ENCODE assay signal across 8 cellular contexts in the genomic region with DNA sequence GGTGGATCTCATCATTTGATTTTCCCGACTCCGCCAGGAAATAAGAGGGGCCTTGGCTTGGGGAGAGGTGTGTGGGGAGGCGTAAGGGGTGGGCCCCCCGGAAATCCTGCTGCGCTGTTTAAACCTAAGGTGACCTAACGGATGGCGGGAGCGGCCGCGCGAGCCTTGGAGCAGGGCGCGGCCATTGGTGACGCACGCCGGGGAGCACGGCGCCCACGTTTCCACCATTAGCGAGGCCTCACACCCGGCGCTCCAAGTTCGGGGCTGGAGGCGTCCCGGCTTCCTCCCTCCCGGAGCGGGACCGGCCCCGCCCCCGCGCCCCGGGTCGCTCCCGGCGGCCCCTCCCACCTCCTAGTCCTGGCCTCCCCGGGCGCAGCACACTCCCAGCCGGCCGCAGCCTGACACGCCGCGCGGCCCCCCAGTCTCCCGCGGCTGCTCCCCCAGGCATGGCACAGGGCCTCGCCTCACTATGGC. TPM values are rescaled to one million over a fixed set of nuclear protein-coding genes. Genes with fewer than 3 reads are reported as not detected.
DNase-seq lines count a peak whose midpoint lies in the region; ATAC-seq and TF ChIP-seq lines count a peak whose summit lies in the region.

A gene (plus strand): TSS at position 354 of the 474 bp plus-strand sequence. CDS start 116 bp downstream, at position 470.

- H3K4me3 ChIP-seq in AG04450 (ENCODE audit: low read depth, low read length), result peak within 1 kb of the TSS; percentile 66
- peak within 1 kb of the TSS; percentile 32 for H3K4me3 ChIP-seq in lower leg skin (ENCODE audit: low read depth, poor library complexity, severe bottlenecking)

- no peaks in the 10 kb centered on the region for H3K27me3 ChIP-seq in AG04450 (ENCODE audit: control insufficient read depth, insufficient read depth, low read length)

- POLR2A ChIA-PET in AG04450 (lab: Yijun Ruan, JAX), result no interaction called here

- ATAC-seq in GM18907 (IDR thresholded peaks at IDR 0.05; ENCODE audit: unreplicated experiment) (peak; percentile 78), HG03135 (IDR thresholded peaks at IDR 0.05; ENCODE audit: unreplicated experiment) (peak; percentile 51)

- no peak for TF ChIP-seq CTCF in AG04450 (IDR thresholded peaks at IDR 0.05; ENCODE audit: low read depth, low read length)
- TF ChIP-seq CTCF in lower leg skin (IDR thresholded peaks at IDR 0.05), result no peak

- no peaks in the 10 kb centered on the region for H3K9me3 ChIP-seq in AG04450 (ENCODE audit: control insufficient read depth, insufficient read depth, low read length)

- CTCF ChIA-PET in AG04450 (lab: Charles Lee), result no interaction called here

- DNase-seq in AG04450 (ENCODE audit: low read depth, low spot score) (peak; percentile 26), NCI-H460 (ENCODE audit: extremely low read depth, low read depth) (peak; percentile 71), dermis microvascular lymphatic vessel endothelial cell (ENCODE audit: low read depth in 2 of 2) (peak in 1 of 2 donors; percentile 71), lower leg skin (ENCODE audit: low spot score in 2 of 2) (peak; percentile 49 to 93)
- DNase-seq in activated CD4-positive, alpha-beta T cell treated with anti-CD3 and anti-CD28 coated beads, Interleukin-2, amount 50 U/mL, for 1 hour, result peak; percentile 31
- DNase-seq in stimulated activated CD4-positive, alpha-beta T cell treated with anti-CD3 and anti-CD28 coated beads, Interleukin-4, amount 100 ng/mL, for 4 hours, result peak; percentile 63 to 68

- no peak for TF ChIP-seq POLR2A in lower leg skin (IDR thresholded peaks at IDR 0.05)

- intact Hi-C loops in lower leg skin (cut with DNase I; ENCODE audit: low total_unique reads), result no loop called here

- WGBS in lower leg skin, 2 donors, result 2 to 52% methylated on average over 18 to 19 of the region's 46 CpGs

- H3K27ac ChIP-seq in AG04450 (ENCODE audit: low read depth, low read length), result peak within 1 kb of the TSS; percentile 80

RNA-seq across cellular contexts. Expression of the gene that starts here (rescaled TPM):
- 131 and 175 TPM in 2 replicates for polyA plus RNA-seq in AG04450 (2011; rRNA removed)
- polyA minus RNA-seq in AG04450 (2011; rRNA and poly(A)+ RNA removed), result 78.8 and 117 TPM in 2 replicates
- 198 and 216 TPM in 2 replicates for total RNA-seq in NCI-H460 (2014; rRNA removed; shearing (Covaris generic))
- polyA plus RNA-seq in NCI-H460 (2014; cell fraction: nucleus; rRNA removed), result 113 and 146 TPM in 2 replicates
- total RNA-seq in dermis microvascular lymphatic vessel endothelial cell (117 and 181 TPM in 2 replicates), lower leg skin (10 to 100 TPM; 20.2 to 30.6 (median 24.0) TPM)
